ENCODE assay signal across 20 cellular contexts in the genomic region with DNA sequence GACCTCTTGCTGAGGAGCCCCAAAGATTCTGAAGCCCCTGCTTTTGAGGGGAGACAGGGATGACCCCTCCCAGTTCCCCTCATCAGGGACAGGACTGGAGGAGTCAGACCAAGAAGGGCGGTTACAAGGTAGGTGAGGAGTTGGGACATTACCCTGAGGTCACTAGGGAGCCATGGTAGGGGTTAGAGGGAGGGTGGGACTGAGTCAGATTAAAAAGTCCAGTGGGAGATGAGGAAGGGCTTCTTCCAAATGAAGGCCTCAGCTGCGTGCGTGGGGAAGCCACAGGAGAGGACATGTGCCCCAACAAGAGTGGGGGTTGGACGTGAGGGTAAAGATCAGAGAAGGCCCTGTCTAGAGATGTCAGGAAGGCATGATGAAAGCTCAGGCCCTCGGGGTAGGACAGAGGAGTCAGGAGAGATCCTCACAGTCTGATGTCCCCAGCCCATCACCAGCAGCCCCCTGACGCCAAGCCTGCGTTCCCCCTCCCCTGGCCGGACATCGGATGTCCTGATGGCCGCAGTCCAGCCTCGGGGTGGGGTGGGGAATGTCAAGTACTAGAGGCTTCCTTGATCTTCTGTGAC. TPM values are rescaled to one million over a fixed set of nuclear protein-coding genes. Genes with fewer than 3 reads are reported as not detected.
A peak's percentile ranks its signal among the peaks of the same experiment; 100 is the strongest.
DNase-seq lines count a peak whose midpoint lies in the region; ATAC-seq, FAIRE-seq and TF ChIP-seq lines count a peak whose summit lies in the region.
"Had no signal": no experiment of that assay in that cellular context is flagged by ENCODE, and none has a peak within 500 bp of the region (broad histone marks: within the 10 kb centered on the region; RNA-seq: fewer than 3 reads in every experiment).

No MANE protein-coding gene starts in this region.

- dilution Hi-C loops in IMR-90 (cut with HindIII; ENCODE audit: low sequenced_read_pairs, unreplicated experiment), result no loop called here

- H3K4ac ChIP-seq in IMR-90 (ENCODE audit: low read depth, low read length), result no peak overlapping the region
- H3K4ac ChIP-seq in H1 (replicated peaks; ENCODE audit: insufficient read length, low read depth, low read length), result no peak overlapping the region
- peak overlapping the region; percentile 80 for H3K4ac ChIP-seq in trophoblast cell (ENCODE audit: low read depth, low read length)

- H2BK5ac ChIP-seq in IMR-90 (ENCODE audit: low read depth, low read length, poor library complexity, severe bottlenecking) (no peak overlapping the region), H1 (ENCODE audit: low read depth, low read length) (no peak overlapping the region), trophoblast cell (ENCODE audit: low read depth, low read length, poor library complexity) (peak overlapping the region; percentile 85)

- H3K27me3 ChIP-seq in IMR-90 (ENCODE audit: control insufficient read depth, insufficient read depth, low read length) (no peaks in the 10 kb centered on the region), H1 (replicated peaks in 1 of 4; ENCODE audit: control insufficient read depth in 3 of 4, extremely low read depth in 1 of 4, insufficient read depth in 3 of 4, low read length in 3 of 4) (peaks cover 0 to 7% (median 0%) of the 10 kb centered on the region in 4 experiments; a peak in 3 of 7 replicates), trophoblast cell (ENCODE audit: insufficient read depth, low read length) (no peaks in the 10 kb centered on the region), thyroid gland (no peaks in the 10 kb centered on the region), A673 (replicated peaks; ENCODE audit: insufficient read depth, low read depth, low read length, poor library complexity) (no peaks in the 10 kb centered on the region)
- H3K27me3 ChIP-seq: BLaER1 had no signal

- H2BK15ac ChIP-seq in IMR-90 (ENCODE audit: low read depth, low read length) (no peak overlapping the region), H1 (ENCODE audit: low read length) (no peak overlapping the region)

- no peak for TF ChIP-seq EP300 in H1 (IDR thresholded peaks at IDR 0.05; ENCODE audit: borderline replicate concordance in 1 of 2, low read depth in 2 of 2, low read length in 2 of 2)

- H3K9me1 ChIP-seq in IMR-90 (ENCODE audit: insufficient read depth, low read length), result 0 out of 2 replicates have a peak, but pooled peaks cover 3% of the 10 kb centered on the region

- H4K91ac ChIP-seq in IMR-90 (ENCODE audit: insufficient read depth, low read depth, low read length) (no peak overlapping the region), H1 (replicated peaks; ENCODE audit: insufficient read length, low read length) (no peak overlapping the region), trophoblast cell (ENCODE audit: low read depth, low read length) (peak overlapping the region; percentile 98)

- no peak overlapping the region for H4K8ac ChIP-seq in IMR-90 (ENCODE audit: low read depth in 2 of 2, low read length in 2 of 2)
- no peak overlapping the region for H4K8ac ChIP-seq in H1 (ENCODE audit: extremely low read depth, insufficient read depth, low read length)
- H4K8ac ChIP-seq in trophoblast cell (ENCODE audit: low read depth, low read length), result peak overlapping the region; percentile 62

- H3K23me2 ChIP-seq in H1 (ENCODE audit: low read depth, low read length), result no peaks in the 10 kb centered on the region

- DNase-seq in IMR-90 (no peak), H1 (ENCODE audit: low read depth in 1 of 2, low spot score in 2 of 2) (no peak), trophoblast cell (peak in 1 of 2 donors; percentile 27), thyroid gland (no peak), A673 (ENCODE audit: low spot score) (no peak)
- DNase-seq: ACHN; Caco-2; CD4-positive, alpha-beta memory T cell; DND-41; HFFc6; KG1; NCI-H1092 treated with DMSO at 0.1 percent for 48 hours; NCI-H1436 treated with DMSO at 0.1 percent for 48 hours; NCI-H2029; NCI-H2227 treated with DMSO at 0.1 percent for 48 hours; NCI-H510A treated with DMSO at 0.1 percent for 48 hours; NCI-H748 treated with DMSO at 0.1 percent for 48 hours had no signal

- WGBS in IMR-90 (ENCODE audit: extremely low coverage in 2 of 2, insufficient read length in 1 of 2), 2 experiments, result no CpG with 5 or more reads among the region's 11 CpGs
- 83% methylated on average over 11 of the region's 11 CpGs; no CpG with 5 or more reads in 1 of the 2 experiments for WGBS in H1 (ENCODE audit: extremely low coverage in 1 of 2, insufficient coverage in 1 of 2, insufficient read length in 1 of 2, insufficient replicate concordance in 2 of 2, low coverage in 1 of 2, low lambda C conversion rate in 2 of 2, missing lambda C conversion rate in 1 of 2), 2 experiments
- no CpG with 5 or more reads among the region's 11 CpGs for WGBS in trophoblast cell (ENCODE audit: extremely low coverage, insufficient coverage, insufficient read length)
- WGBS in thyroid gland, 2 donors, result 62 to 63% methylated on average over 5 to 11 of the region's 11 CpGs

- H2BK120ac ChIP-seq in IMR-90 (ENCODE audit: low read depth, low read length), result no peak overlapping the region
- no peak overlapping the region for H2BK120ac ChIP-seq in H1 (replicated peaks; ENCODE audit: low read depth, low read length)
- H2BK120ac ChIP-seq in trophoblast cell (ENCODE audit: insufficient read depth, low read length, poor library complexity), result peak overlapping the region; percentile 95

- H3K27ac ChIP-seq in IMR-90 (ENCODE audit: insufficient read depth, low read length) (no peak overlapping the region), H1 (ENCODE audit: low read depth, low read length) (no peak overlapping the region), trophoblast cell (ENCODE audit: low read depth, low read length) (peak overlapping the region; percentile 66), thyroid gland (no peak overlapping the region), A673 (ENCODE audit: low read depth, low read length, poor library complexity, severe bottlenecking) (no peak overlapping the region)
- H3K27ac ChIP-seq: BLaER1 had no signal

- ATAC-seq in IMR-90 (ENCODE audit: low read depth), result no peak
- ATAC-seq: GM12878 had no signal

- in situ Hi-C loops in IMR-90 (cut with MboI; ENCODE audit: low sequenced_read_pairs), result no loop called here

- H3K18ac ChIP-seq in IMR-90 (ENCODE audit: low read depth, low read length), result no peak overlapping the region
- H3K18ac ChIP-seq in H1 (ENCODE audit: extremely low read depth, low read length), result no peak overlapping the region
- peak overlapping the region; percentile 54 for H3K18ac ChIP-seq in trophoblast cell (ENCODE audit: low read length)

- FAIRE-seq in H1 (lab: Jason Lieb, UNC), result no peak
- FAIRE-seq: GM12878, H54 had no signal

- no peaks in the 10 kb centered on the region for H3K79me2 ChIP-seq in H1 (ENCODE audit: control insufficient read depth in 1 of 2, insufficient read depth in 2 of 2, low read length in 2 of 2)
- peaks cover 2% of the 10 kb centered on the region for H3K79me2 ChIP-seq in trophoblast cell (ENCODE audit: control insufficient read depth, insufficient read depth, low read length, poor library complexity)

- H2BK20ac ChIP-seq in IMR-90 (ENCODE audit: low read depth, low read length), result no peak overlapping the region
- no peak overlapping the region for H2BK20ac ChIP-seq in H1 (ENCODE audit: low read length)

- no peak overlapping the region for H3K9ac ChIP-seq in IMR-90 (ENCODE audit: low read depth, low read length)
- no peak overlapping the region for H3K9ac ChIP-seq in H1 (replicated peaks in 1 of 4; ENCODE audit: extremely low read depth in 1 of 4, low read depth in 3 of 4, low read length in 3 of 4)
- no peak overlapping the region for H3K9ac ChIP-seq in trophoblast cell (ENCODE audit: low read length)
- H3K9ac ChIP-seq: BLaER1 had no signal

- BruUV-seq in IMR-90 (replicated peaks; lab: Mats Ljungman, UMichigan) (no TSS peak), A673 (replicated peaks; lab: Mats Ljungman, UMichigan) (no TSS peak)

- TF ChIP-seq CTCF in IMR-90 (conservative IDR thresholded peaks at IDR 0.05; ENCODE audit: low read depth, low read length) (no peak), H1 (IDR thresholded peaks at IDR 0.05; ENCODE audit: control extremely low read depth in 1 of 3, insufficient read depth in 1 of 3, low read depth in 1 of 3, low read length in 3 of 3) (no peak), thyroid gland (IDR thresholded peaks at IDR 0.05) (no peak), A673 (conservative IDR thresholded peaks at IDR 0.05; ENCODE audit: low read depth, low read length) (no peak)

- H4K20me1 ChIP-seq in IMR-90 (ENCODE audit: insufficient read depth, low read length), result no peaks in the 10 kb centered on the region
- no peaks in the 10 kb centered on the region for H4K20me1 ChIP-seq in H1 (replicated peaks in 1 of 2; ENCODE audit: control insufficient read depth in 1 of 2, insufficient read depth in 2 of 2, low read length in 2 of 2)
- H4K20me1 ChIP-seq: BLaER1 had no signal

- H3K9me3 ChIP-seq in IMR-90 (ENCODE audit: control insufficient read depth, insufficient read depth, low read length), result no peaks in the 10 kb centered on the region
- no peaks in the 10 kb centered on the region for H3K9me3 ChIP-seq in H1 (ENCODE audit: insufficient read depth in 2 of 2, low read depth in 1 of 2, low read length in 1 of 2)
- no peaks in the 10 kb centered on the region for H3K9me3 ChIP-seq in trophoblast cell (ENCODE audit: insufficient read depth, low read depth, low read length)
- no peaks in the 10 kb centered on the region for H3K9me3 ChIP-seq in thyroid gland
- no peaks in the 10 kb centered on the region for H3K9me3 ChIP-seq in A673 (ENCODE audit: low read depth, low read length, poor library complexity, severe bottlenecking)
- H3K9me3 ChIP-seq: BLaER1, Caco-2 had no signal

- H2AK5ac ChIP-seq in IMR-90 (ENCODE audit: low read depth, low read length) (peak overlapping the region; percentile 28; the same call in 1 of the 2 replicates), H1 (ENCODE audit: low read depth, low read length) (no peak overlapping the region), trophoblast cell (ENCODE audit: low read length) (peak overlapping the region; percentile 57)

- TF ChIP-seq POLR2A in IMR-90 (IDR thresholded peaks at IDR 0.05; ENCODE audit: low read depth, low read length) (no peak), H1 (IDR thresholded peaks at IDR 0.05; ENCODE audit: control extremely low read depth in 1 of 2, low read depth in 2 of 2, low read length in 2 of 2) (no peak), thyroid gland (IDR thresholded peaks at IDR 0.05) (no peak)

- H3K56ac ChIP-seq in IMR-90 (ENCODE audit: extremely low read depth, insufficient read depth, low read length), result no peak overlapping the region
- no peak overlapping the region for H3K56ac ChIP-seq in H1 (replicated peaks; ENCODE audit: insufficient read length, low read depth, low read length)

- H3K4me3 ChIP-seq in IMR-90 (ENCODE audit: insufficient read depth, low read depth, low read length) (no peak overlapping the region), H1 (ENCODE audit: extremely low read depth in 1 of 4, insufficient read depth in 2 of 4, low read depth in 3 of 4, low read length in 4 of 4) (no peak overlapping the region), trophoblast cell (ENCODE audit: low read depth, low read length) (no peak overlapping the region), thyroid gland (replicated peaks in 1 of 3) (no peak overlapping the region), A673 (ENCODE audit: low read depth, low read length, poor library complexity, severe bottlenecking) (no peak overlapping the region)
- H3K4me3 ChIP-seq: BLaER1, GM12878 had no signal

- H2BK12ac ChIP-seq in H1 (ENCODE audit: low read depth, low read length) (no peak overlapping the region), trophoblast cell (ENCODE audit: low read length) (peak overlapping the region; percentile 94)

- no peak overlapping the region for H3K14ac ChIP-seq in IMR-90 (replicated peaks; ENCODE audit: low read depth, low read length)
- no peak overlapping the region for H3K14ac ChIP-seq in H1 (ENCODE audit: insufficient read length)
- peak overlapping the region; percentile 38 for H3K14ac ChIP-seq in trophoblast cell (ENCODE audit: low read length)

- H4K5ac ChIP-seq in IMR-90 (ENCODE audit: low read depth, low read length) (no peak overlapping the region), H1 (ENCODE audit: insufficient read length, low read depth, low read length) (no peak overlapping the region)

- CTCF ChIA-PET in IMR-90 (lab: Yijun Ruan, JAX), result no interaction called here
- CTCF ChIA-PET in H1 (lab: Charles Lee; ENCODE audit: partially characterized antibody), result interaction anchor here (0.6 to 1.8 kb wide), 3 partner anchors 11 to 23 kb away, joined by 3 to 8 read pairs (median 4); no protein-coding TSS in a partner anchor
- CTCF ChIA-PET in A673 (lab: Charles Lee), result no interaction called here

- H3K79me1 ChIP-seq in IMR-90 (ENCODE audit: low read depth in 1 of 2, low read length in 2 of 2) (no peaks in the 10 kb centered on the region), H1 (ENCODE audit: low read depth, low read length) (no peaks in the 10 kb centered on the region), trophoblast cell (ENCODE audit: low read length) (peaks cover 24% of the 10 kb centered on the region)

- H3K23ac ChIP-seq in IMR-90 (ENCODE audit: low read depth, low read length), result no peak overlapping the region
- no peak overlapping the region for H3K23ac ChIP-seq in H1 (ENCODE audit: insufficient read length)
- no peak overlapping the region for H3K23ac ChIP-seq in trophoblast cell (ENCODE audit: low read length)

- intact Hi-C loops in IMR-90 (cut with micrococcal nuclease) (no loop called here), thyroid gland (cut with DNase I) (no loop called here), A673 (cut with micrococcal nuclease; ENCODE audit: unreplicated experiment) (no loop called here)

- no peak for TF ChIP-seq RAD21 in IMR-90 (IDR thresholded peaks at IDR 0.05; ENCODE audit: low read length)
- no peak for TF ChIP-seq RAD21 in H1 (IDR thresholded peaks at IDR 0.05 in 1 of 2, conservative IDR thresholded peaks at IDR 0.05 in 1 of 2; ENCODE audit: low read depth in 2 of 2, low read length in 2 of 2)

- H2AK9ac ChIP-seq in IMR-90 (replicated peaks; ENCODE audit: low read depth, low read length, poor library complexity), result no peak overlapping the region

- H2AFZ ChIP-seq in IMR-90 (replicated peaks; ENCODE audit: low read length, poor library complexity) (no peak overlapping the region), H1 (ENCODE audit: low read length) (no peak overlapping the region), trophoblast cell (ENCODE audit: insufficient read depth, low read length, poor library complexity) (no peak overlapping the region)

- POLR2A ChIA-PET in IMR-90 (lab: Charles Lee; ENCODE audit: unreplicated experiment), result no interaction called here
- POLR2A ChIA-PET in H1 (lab: Charles Lee; ENCODE audit: partially characterized antibody), result interaction anchor here (1.5 kb wide), 1 partner anchor 18 kb away, joined by 4 read pairs; no protein-coding TSS in a partner anchor
- POLR2A ChIA-PET in A673 (lab: Charles Lee; ENCODE audit: low non-redundant PET), result no interaction called here

- H4K12ac ChIP-seq in trophoblast cell (ENCODE audit: low read depth, low read length), result peak overlapping the region; percentile 26

- H3K36me3 ChIP-seq in IMR-90 (ENCODE audit: control insufficient read depth, insufficient read depth, low read length) (no peaks in the 10 kb centered on the region), H1 (ENCODE audit: control insufficient read depth in 2 of 4, insufficient read depth in 4 of 4, low read length in 3 of 4) (no peaks in the 10 kb centered on the region), trophoblast cell (ENCODE audit: control insufficient read depth in 1 of 2, insufficient read depth in 2 of 2, low read length in 2 of 2) (no peaks in the 10 kb centered on the region), thyroid gland (no peaks in the 10 kb centered on the region), A673 (ENCODE audit: insufficient read depth, low read length, poor library complexity, severe bottlenecking) (no peaks in the 10 kb centered on the region)
- H3K36me3 ChIP-seq: BLaER1 had no signal

- no peaks in the 10 kb centered on the region for H3K4me1 ChIP-seq in IMR-90 (ENCODE audit: control insufficient read depth, insufficient read depth, low read length)
- no peaks in the 10 kb centered on the region for H3K4me1 ChIP-seq in H1 (replicated peaks in 1 of 4; ENCODE audit: control insufficient read depth in 3 of 4, insufficient read depth in 4 of 4, low read length in 3 of 4)
- peaks cover 16 to 19% of the 10 kb centered on the region in 2 experiments for H3K4me1 ChIP-seq in trophoblast cell (ENCODE audit: control insufficient read depth in 1 of 2, insufficient read depth in 2 of 2, low read length in 2 of 2)
- no peaks in the 10 kb centered on the region for H3K4me1 ChIP-seq in thyroid gland
- H3K4me1 ChIP-seq in A673 (ENCODE audit: insufficient read depth, low read length, poor library complexity, severe bottlenecking), result no peaks in the 10 kb centered on the region
- H3K4me1 ChIP-seq: Caco-2 had no signal

- no peak overlapping the region for H3K4me2 ChIP-seq in IMR-90 (ENCODE audit: low read depth, low read length)
- no peak overlapping the region for H3K4me2 ChIP-seq in H1 (ENCODE audit: insufficient read depth in 1 of 2, low read depth in 2 of 2, low read length in 2 of 2)
- peak overlapping the region; percentile 30 for H3K4me2 ChIP-seq in trophoblast cell (ENCODE audit: low read length)
- H3K4me2 ChIP-seq: BLaER1 had no signal

RNA-seq across cellular contexts. Expression of a gene that starts 6.4 kb away (rescaled TPM):
- total RNA-seq in IMR-90 (2012; rRNA removed) (20.4 and 25.0 TPM in 2 replicates), thyroid gland (10 to 100 TPM; 36.4 to 90.9 (median 66.7) TPM), A673 (2021) (44.7 and 48.2 TPM in 2 replicates)
- polyA plus RNA-seq in IMR-90 (2012; rRNA removed) (77.2 and 85.1 TPM in 2 replicates), H1 (2011; rRNA removed) (71.3 and 110 TPM in 2 replicates)
- polyA plus RNA-seq in IMR-90 (2012; cell fraction: cytosol; rRNA removed), result 78.7 and 92.2 TPM in 2 replicates
- 159 and 406 TPM in 2 replicates for polyA plus RNA-seq in IMR-90 (2012; cell fraction: nucleus; rRNA removed; ENCODE audit: low replicate concordance)
- 59.6 and 62.5 TPM in 2 replicates for total RNA-seq in H1 (2021; fragmentation: NEBNext Ultra II Directional; extraction: Animal tissue kit (Norgen Biotek cat#: 25700))
- polyA plus RNA-seq in H1 (2011; cell fraction: cytosol; rRNA removed), result 71.6 TPM
- polyA plus RNA-seq in H1 (2011; cell fraction: nucleus; rRNA removed), result 146 TPM
- 48.8 to 71.1 TPM (median 62.8 TPM) in 4 replicates for polyA plus RNA-seq in H1 (2012, experiment 1 of 2)
- polyA plus RNA-seq in H1 (2012, experiment 2 of 2), result 48.1 TPM
- polyA plus RNA-seq in H1 (2013, experiment 1 of 2), result 64.5 TPM
- polyA plus RNA-seq in H1 (2013, experiment 2 of 2), result 71.3 TPM
- polyA minus RNA-seq in H1 (2011; rRNA and poly(A)+ RNA removed), result 30.6 and 31.0 TPM in 2 replicates
- polyA minus RNA-seq in H1 (2011; cell fraction: cytosol; rRNA and poly(A)+ RNA removed), result 48.5 TPM
- 41.9 TPM for polyA minus RNA-seq in H1 (2011; cell fraction: nucleus; rRNA and poly(A)+ RNA removed)
- polyA plus RNA-seq in trophoblast cell (2013), result 264 and 290 TPM in 2 replicates

RNA-seq across cellular contexts. Expression of a gene that starts 9.0 kb away (rescaled TPM):
- total RNA-seq in IMR-90 (2012; rRNA removed), result 57.5 and 59.4 TPM in 2 replicates
- polyA plus RNA-seq in IMR-90 (2012; rRNA removed), result 63.8 and 76.9 TPM in 2 replicates
- polyA plus RNA-seq in IMR-90 (2012; cell fraction: cytosol; rRNA removed), result 51.1 and 68.0 TPM in 2 replicates
- polyA plus RNA-seq in IMR-90 (2012; cell fraction: nucleus; rRNA removed; ENCODE audit: low replicate concordance), result 196 and 342 TPM in 2 replicates
- 74.2 and 76.1 TPM in 2 replicates for total RNA-seq in H1 (2021; fragmentation: NEBNext Ultra II Directional; extraction: Animal tissue kit (Norgen Biotek cat#: 25700))
- 42.9 and 63.9 TPM in 2 replicates for polyA plus RNA-seq in H1 (2011; rRNA removed)
- 62.4 TPM for polyA plus RNA-seq in H1 (2011; cell fraction: cytosol; rRNA removed)
- polyA plus RNA-seq in H1 (2011; cell fraction: nucleus; rRNA removed), result 98.9 TPM
- 44.6 to 66.7 TPM (median 62.4 TPM) in 4 replicates for polyA plus RNA-seq in H1 (2012, experiment 1 of 2)
- polyA plus RNA-seq in H1 (2012, experiment 2 of 2), result 60.0 TPM
- polyA plus RNA-seq in H1 (2013, experiment 1 of 2), result 69.5 TPM
- 62.3 TPM for polyA plus RNA-seq in H1 (2013, experiment 2 of 2)
- polyA minus RNA-seq in H1 (2011; rRNA and poly(A)+ RNA removed), result 5.2 and 6.5 TPM in 2 replicates
- 25.2 TPM for polyA minus RNA-seq in H1 (2011; cell fraction: cytosol; rRNA and poly(A)+ RNA removed)
- polyA minus RNA-seq in H1 (2011; cell fraction: nucleus; rRNA and poly(A)+ RNA removed), result 26.3 TPM
- 165 and 170 TPM in 2 replicates for polyA plus RNA-seq in trophoblast cell (2013)
- 100 to 1,000 TPM in 2 of 4 donors, 10 to 100 TPM in 2; 93.3 to 160 (median 105) TPM for total RNA-seq in thyroid gland
- total RNA-seq in A673 (2021), result 53.9 and 71.5 TPM in 2 replicates

RNA-seq across cellular contexts. Expression of a gene that starts 21.5 kb away (rescaled TPM):
- under 0.01 TPM in 2 replicates for total RNA-seq in IMR-90 (2012; rRNA removed)
- polyA plus RNA-seq in IMR-90 (2012; rRNA removed), result 0.36 and 0.42 TPM in 2 replicates
- polyA plus RNA-seq in IMR-90 (2012; cell fraction: cytosol; rRNA removed), result 0.15 and 0.29 TPM in 2 replicates
- 2.3 and 2.5 TPM in 2 replicates for polyA plus RNA-seq in IMR-90 (2012; cell fraction: nucleus; rRNA removed; ENCODE audit: low replicate concordance)
- total RNA-seq in H1 (2021; fragmentation: NEBNext Ultra II Directional; extraction: Animal tissue kit (Norgen Biotek cat#: 25700)), result 0.96 and 1.2 TPM in 2 replicates
- 1.0 and 1.3 TPM in 2 replicates for polyA plus RNA-seq in H1 (2011; rRNA removed)
- polyA plus RNA-seq in H1 (2011; cell fraction: cytosol; rRNA removed), result 0.70 TPM
- 2.2 TPM for polyA plus RNA-seq in H1 (2011; cell fraction: nucleus; rRNA removed)
- 0.86 to 1.2 TPM (median 0.93 TPM) in 4 replicates for polyA plus RNA-seq in H1 (2012, experiment 1 of 2)
- polyA plus RNA-seq in H1 (2012, experiment 2 of 2), result 0.75 TPM
- 2.5 TPM for polyA plus RNA-seq in H1 (2013, experiment 1 of 2)
- 2.3 TPM for polyA plus RNA-seq in H1 (2013, experiment 2 of 2)
- polyA minus RNA-seq in H1 (2011; rRNA and poly(A)+ RNA removed), result 0.82 and 1.3 TPM in 2 replicates
- polyA minus RNA-seq in H1 (2011; cell fraction: cytosol; rRNA and poly(A)+ RNA removed), result 1.0 TPM
- 0.80 TPM for polyA minus RNA-seq in H1 (2011; cell fraction: nucleus; rRNA and poly(A)+ RNA removed)
- 0.68 and 0.89 TPM in 2 replicates for polyA plus RNA-seq in trophoblast cell (2013)
- 1 to 10 TPM in 2 of 4 donors, under 1 TPM in 2; 0.78 to 2.2 (median 0.97) TPM for total RNA-seq in thyroid gland
- 0.34 and 1.2 TPM in 2 replicates for total RNA-seq in A673 (2021)
- total RNA-seq: Caco-2, GM12878 had no signal
- polyA plus RNA-seq: GM12878 had no signal

RNA-seq across cellular contexts. Expression of a gene that starts 24.8 kb away (rescaled TPM):
- not detected in 2 replicates for total RNA-seq in IMR-90 (2012; rRNA removed)
- polyA plus RNA-seq in IMR-90 (2012; rRNA removed), result not detected in 2 replicates
- polyA plus RNA-seq in IMR-90 (2012; cell fraction: cytosol; rRNA removed), result not detected in 2 replicates
- 0.36 and 0.60 TPM in 2 replicates for polyA plus RNA-seq in IMR-90 (2012; cell fraction: nucleus; rRNA removed; ENCODE audit: low replicate concordance)
- 1.0 and 1.1 TPM in 2 replicates for total RNA-seq in H1 (2021; fragmentation: NEBNext Ultra II Directional; extraction: Animal tissue kit (Norgen Biotek cat#: 25700))
- 0.49 TPM in 1 of 2 replicates, not detected in the other for polyA plus RNA-seq in H1 (2011; rRNA removed)
- 0.34 TPM for polyA plus RNA-seq in H1 (2011; cell fraction: cytosol; rRNA removed)
- polyA plus RNA-seq in H1 (2011; cell fraction: nucleus; rRNA removed), result 6.0 TPM
- polyA plus RNA-seq in H1 (2012, experiment 1 of 2), result 0.94 to 2.2 TPM (median 1.6 TPM) in 3 of 4 replicates, not detected in the other
- 1.3 TPM for polyA plus RNA-seq in H1 (2012, experiment 2 of 2)
- polyA plus RNA-seq in H1 (2013, experiment 1 of 2), result 0.45 TPM
- 0.17 TPM for polyA plus RNA-seq in H1 (2013, experiment 2 of 2)
- 0.32 TPM in 1 of 2 replicates, not detected in the other for polyA minus RNA-seq in H1 (2011; rRNA and poly(A)+ RNA removed)
- not detected for polyA minus RNA-seq in H1 (2011; cell fraction: cytosol; rRNA and poly(A)+ RNA removed)
- polyA minus RNA-seq in H1 (2011; cell fraction: nucleus; rRNA and poly(A)+ RNA removed), result not detected
- 0.21 TPM in 1 of 2 replicates, not detected in the other for polyA plus RNA-seq in trophoblast cell (2013)
- total RNA-seq in thyroid gland, result 1 to 10 TPM in 3 of 4 donors, not detected in 1; 1.2 to 3.3 (median 1.9) TPM
- total RNA-seq in A673 (2021), result 4.2 and 7.7 TPM in 2 replicates

RNA-seq across cellular contexts. Expression of a gene that starts 42.9 kb away (rescaled TPM):
- total RNA-seq in IMR-90 (2012; rRNA removed) (0.28 and 0.36 TPM in 2 replicates), thyroid gland (1 to 10 TPM in 3 of 4 donors, under 1 TPM in 1; 0.40 to 2.1 (median 1.3) TPM), A673 (2021) (0.56 and 0.70 TPM in 2 replicates)
- polyA plus RNA-seq in IMR-90 (2012; rRNA removed) (2.3 and 3.6 TPM in 2 replicates), H1 (2011; rRNA removed) (0.39 and 0.80 TPM in 2 replicates)
- polyA plus RNA-seq in IMR-90 (2012; cell fraction: cytosol; rRNA removed), result 2.4 and 4.4 TPM in 2 replicates
- polyA plus RNA-seq in IMR-90 (2012; cell fraction: nucleus; rRNA removed; ENCODE audit: low replicate concordance), result 1.2 and 4.5 TPM in 2 replicates
- total RNA-seq in H1 (2021; fragmentation: NEBNext Ultra II Directional; extraction: Animal tissue kit (Norgen Biotek cat#: 25700)), result 0.50 and 0.75 TPM in 2 replicates
- 0.31 TPM for polyA plus RNA-seq in H1 (2011; cell fraction: cytosol; rRNA removed)
- polyA plus RNA-seq in H1 (2011; cell fraction: nucleus; rRNA removed), result 0.20 TPM
- 0.22 to 0.59 TPM (median 0.48 TPM) in 4 replicates for polyA plus RNA-seq in H1 (2012, experiment 1 of 2)
- polyA plus RNA-seq in H1 (2012, experiment 2 of 2), result 0.39 TPM
- polyA plus RNA-seq in H1 (2013, experiment 1 of 2), result 0.97 TPM
- 1.2 TPM for polyA plus RNA-seq in H1 (2013, experiment 2 of 2)
- 0.10 and 0.22 TPM in 2 replicates for polyA minus RNA-seq in H1 (2011; rRNA and poly(A)+ RNA removed)
- polyA minus RNA-seq in H1 (2011; cell fraction: cytosol; rRNA and poly(A)+ RNA removed), result not detected
- polyA minus RNA-seq in H1 (2011; cell fraction: nucleus; rRNA and poly(A)+ RNA removed), result 0.40 TPM
- polyA plus RNA-seq in trophoblast cell (2013), result 0.59 and 0.71 TPM in 2 replicates
- total RNA-seq: GM12878 had no signal
